In the genomic region with DNA sequence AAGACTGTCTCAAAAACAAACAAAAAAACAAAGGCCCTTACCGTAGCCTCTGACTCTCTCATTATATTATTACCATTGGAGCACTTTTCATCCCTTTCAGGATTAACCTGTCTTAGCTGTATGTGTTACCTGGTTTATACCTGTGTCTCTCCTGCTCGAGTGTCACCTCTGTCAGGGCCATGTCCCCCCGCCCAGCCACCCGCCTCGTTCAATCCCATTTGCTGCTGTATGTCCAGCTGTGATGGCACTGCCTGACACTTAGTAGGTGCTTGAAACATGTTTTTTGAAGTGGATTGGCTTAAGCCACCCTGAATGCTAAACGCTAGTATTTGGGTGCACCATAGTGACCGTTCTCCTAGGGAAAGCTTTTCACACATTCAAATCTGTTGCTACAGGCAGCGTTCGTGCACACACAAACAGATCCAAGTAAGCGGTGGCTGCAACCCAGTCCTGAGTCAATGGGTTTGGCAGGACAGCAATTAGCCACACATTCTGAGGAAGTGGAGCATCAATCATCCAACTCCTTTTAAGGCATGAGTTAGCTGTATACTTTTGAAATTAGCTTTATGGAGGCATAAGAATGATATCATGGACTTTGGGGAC, we compare ENCODE assay signal across 12 cellular contexts.
DNase-seq lines count a peak whose midpoint lies in the region; ATAC-seq and TF ChIP-seq lines count a peak whose summit lies in the region.
"Had no signal": no experiment of that assay in that cellular context is flagged by ENCODE, and none has a peak within 500 bp of the region (broad histone marks: within the 10 kb centered on the region; RNA-seq: fewer than 3 reads in every experiment).

No MANE protein-coding gene starts in this region.

- peak overlapping the region in 1 of 8 donors; percentile 53 for H3K27ac ChIP-seq in spleen

- no peaks in the 10 kb centered on the region for H3K36me3 ChIP-seq in spleen

- WGBS in spleen, 5 donors = 57 to 65% (median 63%) methylated on average over 10 of the region's 10 CpGs

- no peaks in the 10 kb centered on the region for H3K27me3 ChIP-seq in spleen (replicated peaks in 1 of 7)

- TF ChIP-seq CTCF in spleen (IDR thresholded peaks at IDR 0.05 in 8 of 11, conservative IDR thresholded peaks at IDR 0.05 in 3 of 11) = no peak

- ATAC-seq in SK-N-SH treated with all-trans-retinoic acid at 6 μM for 48 hours (peak; percentile 40; the same call in 1 of the 3 replicates), HG02571 (IDR thresholded peaks at IDR 0.05; ENCODE audit: unreplicated experiment) (no peak)

- no peak for TF ChIP-seq POLR2A in spleen (IDR thresholded peaks at IDR 0.05)

- intact Hi-C loops in spleen (cut with DNase I; ENCODE audit: low total_unique reads) = no loop called here

- H3K4me3 ChIP-seq in spleen = no peak overlapping the region
- H3K4me3 ChIP-seq: skin epidermis had no signal

- H3K4me1 ChIP-seq in spleen = peaks cover 0 to 19% (median 12%) of the 10 kb centered on the region in 6 donors

- H3K9me3 ChIP-seq in spleen = no peaks in the 10 kb centered on the region

- DNase-seq in NCI-H510A treated with DMSO at 0.1 percent for 48 hours (lab: John Stamatoyannopoulos, UW) (peak; percentile 21), NCI-H510A (lab: John Stamatoyannopoulos, UW) (no peak), globus pallidus (ENCODE audit: low spot score) (peak; percentile 24), spleen (peak; percentile 71), HPDE6-E6E7 (ENCODE audit: extremely low spot score) (no peak), NCI-H82 treated with DMSO at 0.1 percent for 48 hours (lab: John Stamatoyannopoulos, UW; ENCODE audit: unreplicated experiment) (no peak)
- DNase-seq: 8988T; activated CD4-positive, CD25-positive, alpha-beta regulatory T cell treated with anti-CD3 and anti-CD28 coated beads, Interleukin-2, amount 50 U/mL, for 72 hours; KG1 had no signal

TF ChIP-seq in SK-N-SH treated with all-trans-retinoic acid at 6 μM for 48 hours, 23 proteins besides CTCF, POLR2A, EP300 and RAD21:
- TF ChIP-seq, protein P1, sequence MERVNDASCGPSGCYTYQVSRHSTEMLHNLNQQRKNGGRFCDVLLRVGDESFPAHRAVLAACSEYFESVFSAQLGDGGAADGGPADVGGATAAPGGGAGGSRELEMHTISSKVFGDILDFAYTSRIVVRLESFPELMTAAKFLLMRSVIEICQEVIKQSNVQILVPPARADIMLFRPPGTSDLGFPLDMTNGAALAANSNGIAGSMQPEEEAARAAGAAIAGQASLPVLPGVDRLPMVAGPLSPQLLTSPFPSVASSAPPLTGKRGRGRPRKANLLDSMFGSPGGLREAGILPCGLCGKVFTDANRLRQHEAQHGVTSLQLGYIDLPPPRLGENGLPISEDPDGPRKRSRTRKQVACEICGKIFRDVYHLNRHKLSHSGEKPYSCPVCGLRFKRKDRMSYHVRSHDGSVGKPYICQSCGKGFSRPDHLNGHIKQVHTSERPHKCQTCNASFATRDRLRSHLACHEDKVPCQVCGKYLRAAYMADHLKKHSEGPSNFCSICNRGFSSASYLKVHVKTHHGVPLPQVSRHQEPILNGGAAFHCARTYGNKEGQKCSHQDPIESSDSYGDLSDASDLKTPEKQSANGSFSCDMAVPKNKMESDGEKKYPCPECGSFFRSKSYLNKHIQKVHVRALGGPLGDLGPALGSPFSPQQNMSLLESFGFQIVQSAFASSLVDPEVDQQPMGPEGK (CRISPR knock-in tag; IDR thresholded peaks at IDR 0.05; ENCODE audit: borderline replicate concordance) = no peak
- TF ChIP-seq, protein P2, sequence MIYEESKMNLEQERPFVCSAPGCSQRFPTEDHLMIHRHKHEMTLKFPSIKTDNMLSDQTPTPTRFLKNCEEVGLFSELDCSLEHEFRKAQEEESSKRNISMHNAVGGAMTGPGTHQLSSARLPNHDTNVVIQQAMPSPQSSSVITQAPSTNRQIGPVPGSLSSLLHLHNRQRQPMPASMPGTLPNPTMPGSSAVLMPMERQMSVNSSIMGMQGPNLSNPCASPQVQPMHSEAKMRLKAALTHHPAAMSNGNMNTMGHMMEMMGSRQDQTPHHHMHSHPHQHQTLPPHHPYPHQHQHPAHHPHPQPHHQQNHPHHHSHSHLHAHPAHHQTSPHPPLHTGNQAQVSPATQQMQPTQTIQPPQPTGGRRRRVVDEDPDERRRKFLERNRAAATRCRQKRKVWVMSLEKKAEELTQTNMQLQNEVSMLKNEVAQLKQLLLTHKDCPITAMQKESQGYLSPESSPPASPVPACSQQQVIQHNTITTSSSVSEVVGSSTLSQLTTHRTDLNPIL (CRISPR knock-in tag; IDR thresholded peaks at IDR 0.05; ENCODE audit: low read depth) = no peak
- TF ChIP-seq, protein P3, sequence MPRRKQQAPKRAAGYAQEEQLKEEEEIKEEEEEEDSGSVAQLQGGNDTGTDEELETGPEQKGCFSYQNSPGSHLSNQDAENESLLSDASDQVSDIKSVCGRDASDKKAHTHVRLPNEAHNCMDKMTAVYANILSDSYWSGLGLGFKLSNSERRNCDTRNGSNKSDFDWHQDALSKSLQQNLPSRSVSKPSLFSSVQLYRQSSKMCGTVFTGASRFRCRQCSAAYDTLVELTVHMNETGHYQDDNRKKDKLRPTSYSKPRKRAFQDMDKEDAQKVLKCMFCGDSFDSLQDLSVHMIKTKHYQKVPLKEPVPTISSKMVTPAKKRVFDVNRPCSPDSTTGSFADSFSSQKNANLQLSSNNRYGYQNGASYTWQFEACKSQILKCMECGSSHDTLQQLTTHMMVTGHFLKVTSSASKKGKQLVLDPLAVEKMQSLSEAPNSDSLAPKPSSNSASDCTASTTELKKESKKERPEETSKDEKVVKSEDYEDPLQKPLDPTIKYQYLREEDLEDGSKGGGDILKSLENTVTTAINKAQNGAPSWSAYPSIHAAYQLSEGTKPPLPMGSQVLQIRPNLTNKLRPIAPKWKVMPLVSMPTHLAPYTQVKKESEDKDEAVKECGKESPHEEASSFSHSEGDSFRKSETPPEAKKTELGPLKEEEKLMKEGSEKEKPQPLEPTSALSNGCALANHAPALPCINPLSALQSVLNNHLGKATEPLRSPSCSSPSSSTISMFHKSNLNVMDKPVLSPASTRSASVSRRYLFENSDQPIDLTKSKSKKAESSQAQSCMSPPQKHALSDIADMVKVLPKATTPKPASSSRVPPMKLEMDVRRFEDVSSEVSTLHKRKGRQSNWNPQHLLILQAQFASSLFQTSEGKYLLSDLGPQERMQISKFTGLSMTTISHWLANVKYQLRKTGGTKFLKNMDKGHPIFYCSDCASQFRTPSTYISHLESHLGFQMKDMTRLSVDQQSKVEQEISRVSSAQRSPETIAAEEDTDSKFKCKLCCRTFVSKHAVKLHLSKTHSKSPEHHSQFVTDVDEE (CRISPR knock-in tag; IDR thresholded peaks at IDR 0.05) = no peak
- no peak for TF ChIP-seq CSDC2 (CRISPR knock-in tag; IDR thresholded peaks at IDR 0.05)
- no peak for TF ChIP-seq BACH2 (CRISPR knock-in tag; IDR thresholded peaks at IDR 0.05; ENCODE audit: borderline replicate concordance)
- TF ChIP-seq, protein P4, sequence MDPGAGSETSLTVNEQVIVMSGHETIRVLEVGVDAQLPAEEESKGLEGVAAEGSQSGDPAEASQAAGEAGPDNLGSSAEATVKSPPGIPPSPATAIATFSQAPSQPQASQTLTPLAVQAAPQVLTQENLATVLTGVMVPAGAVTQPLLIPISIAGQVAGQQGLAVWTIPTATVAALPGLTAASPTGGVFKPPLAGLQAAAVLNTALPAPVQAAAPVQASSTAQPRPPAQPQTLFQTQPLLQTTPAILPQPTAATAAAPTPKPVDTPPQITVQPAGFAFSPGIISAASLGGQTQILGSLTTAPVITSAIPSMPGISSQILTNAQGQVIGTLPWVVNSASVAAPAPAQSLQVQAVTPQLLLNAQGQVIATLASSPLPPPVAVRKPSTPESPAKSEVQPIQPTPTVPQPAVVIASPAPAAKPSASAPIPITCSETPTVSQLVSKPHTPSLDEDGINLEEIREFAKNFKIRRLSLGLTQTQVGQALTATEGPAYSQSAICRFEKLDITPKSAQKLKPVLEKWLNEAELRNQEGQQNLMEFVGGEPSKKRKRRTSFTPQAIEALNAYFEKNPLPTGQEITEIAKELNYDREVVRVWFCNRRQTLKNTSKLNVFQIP (CRISPR knock-in tag; IDR thresholded peaks at IDR 0.05; ENCODE audit: borderline replicate concordance, low read depth) = no peak
- TF ChIP-seq ESRRG (CRISPR knock-in tag; IDR thresholded peaks at IDR 0.05) = no peak
- TF ChIP-seq RARB (CRISPR knock-in tag; IDR thresholded peaks at IDR 0.05) = no peak
- no peak for TF ChIP-seq ISL1 (CRISPR knock-in tag; IDR thresholded peaks at IDR 0.05)
- TF ChIP-seq TCF4 (CRISPR knock-in tag; IDR thresholded peaks at IDR 0.05; ENCODE audit: borderline replicate concordance) = no peak
- TF ChIP-seq, protein P5, sequence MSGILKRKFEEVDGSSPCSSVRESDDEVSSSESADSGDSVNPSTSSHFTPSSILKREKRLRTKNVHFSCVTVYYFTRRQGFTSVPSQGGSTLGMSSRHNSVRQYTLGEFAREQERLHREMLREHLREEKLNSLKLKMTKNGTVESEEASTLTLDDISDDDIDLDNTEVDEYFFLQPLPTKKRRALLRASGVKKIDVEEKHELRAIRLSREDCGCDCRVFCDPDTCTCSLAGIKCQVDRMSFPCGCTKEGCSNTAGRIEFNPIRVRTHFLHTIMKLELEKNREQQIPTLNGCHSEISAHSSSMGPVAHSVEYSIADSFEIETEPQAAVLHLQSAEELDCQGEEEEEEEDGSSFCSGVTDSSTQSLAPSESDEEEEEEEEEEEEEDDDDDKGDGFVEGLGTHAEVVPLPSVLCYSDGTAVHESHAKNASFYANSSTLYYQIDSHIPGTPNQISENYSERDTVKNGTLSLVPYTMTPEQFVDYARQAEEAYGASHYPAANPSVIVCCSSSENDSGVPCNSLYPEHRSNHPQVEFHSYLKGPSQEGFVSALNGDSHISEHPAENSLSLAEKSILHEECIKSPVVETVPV (CRISPR knock-in tag; IDR thresholded peaks at IDR 0.05) = no peak
- TF ChIP-seq TOX (CRISPR knock-in tag; IDR thresholded peaks at IDR 0.05; ENCODE audit: borderline replicate concordance) = no peak
- no peak for TF ChIP-seq GLIS3 (CRISPR knock-in tag; IDR thresholded peaks at IDR 0.05)

Comparison
In these comparisons a context has a peak if more than half of its experiments do, and no peak if none do; other contexts are left out.
1. DNase-seq: peak in NCI-H510A treated with DMSO at 0.1 percent for 48 hours (single experiment), globus pallidus (single experiment) and spleen (single experiment); none in NCI-H510A (single experiment), HPDE6-E6E7 (single experiment) and NCI-H82 treated with DMSO at 0.1 percent for 48 hours (single experiment).